In the genomic region with DNA sequence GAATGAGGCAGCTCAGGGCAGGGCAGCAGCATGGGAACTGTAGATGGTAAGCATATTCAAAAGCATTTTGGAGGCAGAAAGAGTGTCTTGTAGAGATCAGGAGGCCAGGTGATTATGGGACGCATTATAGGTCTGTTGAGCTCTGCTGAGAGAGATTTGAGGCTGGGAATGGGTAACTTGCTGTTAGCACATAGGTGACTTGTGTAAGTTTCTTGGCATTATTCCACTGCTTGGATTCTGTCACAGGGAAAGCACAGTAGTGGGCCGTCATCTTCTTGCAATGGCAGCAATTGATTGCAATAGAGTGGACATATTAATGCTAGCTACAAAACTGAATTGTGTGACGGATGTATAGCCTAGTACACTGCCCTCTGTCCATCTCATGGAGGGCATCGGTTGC, we compare ENCODE assay signal across 8 cellular contexts.
"Had no signal": no experiment of that assay in that cellular context is flagged by ENCODE, and none has a peak within 500 bp of the region (broad histone marks: within the 10 kb centered on the region; RNA-seq: fewer than 3 reads in every experiment).

No MANE protein-coding gene starts in this region.

- H3K4me3 ChIP-seq: GM23338, K562 had no signal

- H3K4me3 Mint-ChIP-seq: GM23338, H9 had no signal

- H3K27ac ChIP-seq: HL-60 had no signal

- H3K27ac Mint-ChIP-seq: GM23338 had no signal

- FAIRE-seq: H1, H54, K562 had no signal

- H2AFZ ChIP-seq: GM23338 had no signal

- H3K4me2 ChIP-seq: GM23338 had no signal

- ATAC-seq: GM23338, K562 had no signal

- H3K9me3 Mint-ChIP-seq: GM23338 had no signal

- DNase-seq: H9, HCEC 1CT, IMR-90 had no signal
